22 cellular contexts compared by ENCODE assay signal in the genomic region with DNA sequence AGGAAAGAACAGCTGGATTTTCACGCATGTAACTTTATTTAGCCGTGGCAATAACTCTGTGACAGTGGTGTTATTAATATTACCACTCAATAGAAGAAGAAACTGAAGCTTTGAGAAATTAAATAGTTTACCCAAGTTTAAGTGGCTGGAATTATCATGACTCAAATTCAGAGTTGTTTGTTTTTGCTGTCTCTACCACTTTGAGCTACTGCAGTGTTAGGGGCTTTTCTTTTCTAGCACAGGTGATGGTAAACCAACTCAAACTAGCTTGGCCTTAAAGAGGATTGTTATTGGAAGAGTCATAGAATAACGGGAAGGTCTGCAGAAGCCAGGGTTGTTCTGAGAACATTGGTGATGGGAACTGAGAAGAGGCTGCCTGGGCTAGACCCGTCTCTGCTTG.
"Had no signal": no experiment of that assay in that cellular context is flagged by ENCODE, and none has a peak within 500 bp of the region (broad histone marks: within the 10 kb centered on the region; RNA-seq: fewer than 3 reads in every experiment).

No MANE protein-coding gene starts in this region.

- H3K27me3 ChIP-seq: MG63 had no signal

- H3K36me3 Mint-ChIP-seq: T-cell had no signal

- H3K9me3 ChIP-seq: SK-N-SH had no signal

- H3K4me3 ChIP-seq: MG63 had no signal

- H3K27ac Mint-ChIP-seq: T-cell; T-helper 1 cell treated with Interleukin-12 subunit alpha and Interleukin-12 subunit beta and Interleukin-4 antibody, amounts not matched to agents 30 μg/mL and 1 μg/mL, for 36 hours had no signal

- H3K9ac ChIP-seq: SK-N-SH had no signal

- H3K36me3 ChIP-seq: MG63 had no signal

- H3K4me1 Mint-ChIP-seq: T-cell had no signal

- H3K4me3 Mint-ChIP-seq: T-cell; T-helper 1 cell treated with Interleukin-12 subunit alpha and Interleukin-12 subunit beta and Interleukin-4 antibody, amounts not matched to agents 30 μg/mL and 1 μg/mL, for 36 hours had no signal

- ATAC-seq: Panc1, PC-3, T-cell had no signal

- H3K4me2 ChIP-seq: SK-N-SH had no signal

- DNase-seq: KBM-7, MG63, NCI-H1092, NCI-H1105 treated with DMSO at 0.1 percent for 48 hours, NCI-H1417 treated with DMSO at 0.1 percent for 48 hours, NCI-H146, NCI-H1694 treated with DMSO at 0.1 percent for 48 hours, NCI-H1930, NCI-H2081, NCI-H2107, NCI-H2227 treated with DMSO at 0.1 percent for 48 hours, NCI-H524, NCI-H526 treated with DMSO at 0.1 percent for 48 hours, NCI-H774, PC-3, SHP77, SK-N-SH, SW 1271, T-cell had no signal

- H3K27ac ChIP-seq: RWPE1 had no signal
